16 cellular contexts compared by ENCODE assay signal in genomic region chr15:56528136-56528535, GRCh38.
A peak's percentile ranks its signal among the peaks of the same experiment; 100 is the strongest.
DNase-seq lines count a peak whose midpoint lies in the region; ATAC-seq and TF ChIP-seq lines count a peak whose summit lies in the region.
"Had no signal": no experiment of that assay in that cellular context is flagged by ENCODE, and none has a peak within 500 bp of the region (broad histone marks: within the 10 kb centered on the region; RNA-seq: fewer than 3 reads in every experiment).

No MANE protein-coding gene starts in this region.

- no peaks in the 10 kb centered on the region for H3K79me2 ChIP-seq in PC-3 (ENCODE audit: low read length)

- no peaks in the 10 kb centered on the region for H3F3A ChIP-seq in PC-3 (ENCODE audit: low read length, unreplicated experiment)

- H3K4me1 ChIP-seq in PC-3 (ENCODE audit: insufficient read depth, low read length) = no peaks in the 10 kb centered on the region

- H3K4me3 ChIP-seq in choroid plexus epithelial cell (ENCODE audit: low read depth, low read length) = no peak overlapping the region
- no peak overlapping the region for H3K4me3 ChIP-seq in fibroblast of mammary gland (ENCODE audit: control insufficient read depth, low read depth, low read length)
- no peak overlapping the region for H3K4me3 ChIP-seq in foreskin fibroblast (ENCODE audit: low read depth in 1 of 2, low read length in 2 of 2)
- H3K4me3 ChIP-seq in PC-3 (ENCODE audit: low read length) = no peak overlapping the region
- H3K4me3 ChIP-seq: GM23338 had no signal

- no peak for TF ChIP-seq CTCF in choroid plexus epithelial cell (conservative IDR thresholded peaks at IDR 0.05; ENCODE audit: low read depth, low read length)
- TF ChIP-seq CTCF in fibroblast of mammary gland (conservative IDR thresholded peaks at IDR 0.05; ENCODE audit: control insufficient read depth, insufficient read depth, low read depth, low read length) = no peak
- no peak for TF ChIP-seq CTCF in foreskin fibroblast (IDR thresholded peaks at IDR 0.05; ENCODE audit: low read depth, low read length)
- TF ChIP-seq CTCF in PC-3 (conservative IDR thresholded peaks at IDR 0.05; ENCODE audit: low read depth, low read length) = no peak

- DNase-seq in EH (ENCODE audit: low read depth) = peak; percentile 13
- peak; percentile 21 for DNase-seq in choroid plexus epithelial cell (ENCODE audit: low read depth)
- DNase-seq in fibroblast of mammary gland (ENCODE audit: low read depth) = peak; percentile 17
- DNase-seq in foreskin fibroblast = peak; percentile 7 to 59
- no peak for DNase-seq in PC-3
- no peak for DNase-seq in iPS-NIHi11 (ENCODE audit: low spot score)
- no peak for DNase-seq in DMS79 (lab: John Stamatoyannopoulos, UW)
- no peak for DNase-seq in effector CD8-positive, alpha-beta T cell (lab: John Stamatoyannopoulos, UW)
- DNase-seq: CD8-positive, alpha-beta T cell; COR-L47; DMS153; DND-41; H9 had no signal

- POLR2A ChIA-PET in PC-3 (lab: Charles Lee; ENCODE audit: unreplicated experiment) = no interaction called here

- intact Hi-C loops in PC-3 (cut with micrococcal nuclease) = no loop called here

- CTCF ChIA-PET in PC-3 (lab: Charles Lee) = no interaction called here

- H2AFZ ChIP-seq in PC-3 (ENCODE audit: low read length) = no peak overlapping the region
- H2AFZ ChIP-seq: GM23338 had no signal

- H3K4me2 ChIP-seq in PC-3 (ENCODE audit: low read length) = no peak overlapping the region
- H3K4me2 ChIP-seq: GM23338 had no signal

- no peak overlapping the region for H3K9ac ChIP-seq in PC-3 (ENCODE audit: low read length)

- no TSS peak for BruUV-seq in PC-3 (replicated peaks; lab: Mats Ljungman, UMichigan)

- H3K36me3 ChIP-seq in PC-3 (ENCODE audit: low read depth, low read length) = no peaks in the 10 kb centered on the region

- ATAC-seq in PC-3 = no peak
- ATAC-seq: CD8-positive, alpha-beta T cell; GM23338; HepG2 had no signal

- no peaks in the 10 kb centered on the region for H3K9me2 ChIP-seq in PC-3 (replicated peaks; ENCODE audit: low read length)

- H3K27me3 ChIP-seq in PC-3 (ENCODE audit: low read length) = peaks cover 10% of the 10 kb centered on the region; the same call in 1 of the 2 replicates

- H3K9me3 ChIP-seq in PC-3 (ENCODE audit: low read length) = no peaks in the 10 kb centered on the region

- no peak overlapping the region for H3K27ac ChIP-seq in PC-3 (ENCODE audit: low read length)
- H3K27ac ChIP-seq: 22Rv1 had no signal

- no peaks in the 10 kb centered on the region for H4K20me1 ChIP-seq in PC-3 (ENCODE audit: low read length)

Comparison
In these comparisons a context has a peak if more than half of its experiments do, and no peak if none do; other contexts are left out.
1. DNase-seq: peak in EH (single experiment), choroid plexus epithelial cell (single experiment), fibroblast of mammary gland (single experiment) and foreskin fibroblast (2 of 2); none in PC-3 (single experiment), iPS-NIHi11 (single experiment), DMS79 (single experiment) and effector CD8-positive, alpha-beta T cell (single experiment).